In genomic region chr3:52789746-52790040, GRCh38 we compare ENCODE assay signal across 28 cellular contexts. TPM values are rescaled to one million over a fixed set of nuclear protein-coding genes. Genes with fewer than 3 reads are reported as not detected.
A peak's percentile ranks its signal among the peaks of the same experiment; 100 is the strongest.
DNase-seq lines count a peak whose midpoint lies in the region; ATAC-seq and TF ChIP-seq lines count a peak whose summit lies in the region.
"Had no signal": no experiment of that assay in that cellular context is flagged by ENCODE, and none has a peak within 500 bp of the region (broad histone marks: within the 10 kb centered on the region; RNA-seq: fewer than 3 reads in every experiment).

No MANE protein-coding gene starts in this region.

- TF ChIP-seq CTCF in right lobe of liver (IDR thresholded peaks at IDR 0.05) (no peak), spleen (IDR thresholded peaks at IDR 0.05 in 8 of 11, conservative IDR thresholded peaks at IDR 0.05 in 3 of 11) (no peak)

- intact Hi-C loops in right lobe of liver (cut with DNase I) (no loop called here), spleen (cut with DNase I; ENCODE audit: low total_unique reads) (no loop called here)

- H3K9ac ChIP-seq in BLaER1 treated with 17β-estradiol and CSF1 and Interleukin-3, amounts not matched to agents 10 nM and 100 nM, result peak overlapping the region in 2 of 11 experiments; percentile 29 to 30; a peak in 2 of 22 replicates
- peak overlapping the region; percentile 78 for H3K9ac ChIP-seq in adipocyte (ENCODE audit: low read length)

- H3K36me3 ChIP-seq in BLaER1 treated with 17β-estradiol and CSF1 and Interleukin-3, amounts not matched to agents 10 nM and 100 nM, result no peaks in the 10 kb centered on the region
- H3K36me3 ChIP-seq in adipocyte (ENCODE audit: control insufficient read depth, insufficient read depth, low read length, severe bottlenecking) (peaks cover 3% of the 10 kb centered on the region), right lobe of liver (peaks cover 0 to 41% (median 17%) of the 10 kb centered on the region in 4 donors), spleen (no peaks in the 10 kb centered on the region)
- H3K36me3 ChIP-seq: SJSA1 had no signal

- no CpG with 5 or more reads among the region's 6 CpGs for WGBS in right lobe of liver (ENCODE audit: insufficient coverage, low coverage, low lambda C conversion rate, missing lambda C conversion rate)
- WGBS in spleen, 5 donors, result 80 to 98% (median 86%) methylated on average over 4 to 6 of the region's 6 CpGs

- no peaks in the 10 kb centered on the region for H4K20me1 ChIP-seq in BLaER1 treated with 17β-estradiol and CSF1 and Interleukin-3, amounts not matched to agents 10 nM and 100 nM

- H3K4me3 ChIP-seq in BLaER1 treated with 17β-estradiol and CSF1 and Interleukin-3, amounts not matched to agents 10 nM and 100 nM, result no peak overlapping the region
- H3K4me3 ChIP-seq in adipocyte (ENCODE audit: low read length) (peak overlapping the region; percentile 73), right lobe of liver (no peak overlapping the region), spleen (no peak overlapping the region)
- H3K4me3 ChIP-seq: A549, K562, PC-9, SJSA1 had no signal

- H3K27ac ChIP-seq in BLaER1 treated with 17β-estradiol and CSF1 and Interleukin-3, amounts not matched to agents 10 nM and 100 nM, result peak overlapping the region in 2 of 11 experiments; percentile 28 to 34; a peak in 3 of 22 replicates
- no peak overlapping the region for H3K27ac ChIP-seq in right lobe of liver
- H3K27ac ChIP-seq in spleen, result no peak overlapping the region
- H3K27ac ChIP-seq: A549, PC-9, SJSA1 had no signal

- peak overlapping the region in 9 of 11 experiments; percentile 1 to 98 (median 88); a peak in 15 of 22 replicates for H3K4me2 ChIP-seq in BLaER1 treated with 17β-estradiol and CSF1 and Interleukin-3, amounts not matched to agents 10 nM and 100 nM
- H3K4me2 ChIP-seq: A549, PC-9 had no signal

- no peaks in the 10 kb centered on the region for H3K9me3 ChIP-seq in BLaER1 treated with 17β-estradiol and CSF1 and Interleukin-3, amounts not matched to agents 10 nM and 100 nM (replicated peaks in 1 of 11)
- H3K9me3 ChIP-seq in adipocyte (ENCODE audit: control insufficient read depth, low read length), result no peaks in the 10 kb centered on the region
- no peaks in the 10 kb centered on the region for H3K9me3 ChIP-seq in right lobe of liver
- H3K9me3 ChIP-seq in spleen, result no peaks in the 10 kb centered on the region
- H3K9me3 ChIP-seq: A549, SJSA1 had no signal

- peaks cover 0 to 4% (median 0%) of the 10 kb centered on the region in 11 experiments; a peak in 2 of 22 replicates for H3K27me3 ChIP-seq in BLaER1 treated with 17β-estradiol and CSF1 and Interleukin-3, amounts not matched to agents 10 nM and 100 nM
- H3K27me3 ChIP-seq in adipocyte (replicated peaks; ENCODE audit: control insufficient read depth, insufficient read depth, low read length) (peaks cover 8% of the 10 kb centered on the region), right lobe of liver (no peaks in the 10 kb centered on the region), spleen (replicated peaks in 1 of 7) (no peaks in the 10 kb centered on the region)
- H3K27me3 ChIP-seq: SJSA1 had no signal

- TF ChIP-seq POLR2A in right lobe of liver (IDR thresholded peaks at IDR 0.05) (no peak), spleen (IDR thresholded peaks at IDR 0.05) (no peak)

- ATAC-seq in right lobe of liver (no peak), HG03442 (IDR thresholded peaks at IDR 0.05; ENCODE audit: unreplicated experiment) (no peak)
- ATAC-seq: A549, K562 had no signal

- DNase-seq in adipocyte (ENCODE audit: low read depth), result no peak
- DNase-seq in right lobe of liver, result peak in 2 of 3 donors; percentile 25 to 49
- peak; percentile 71 for DNase-seq in spleen
- DNase-seq in NCI-H82 treated with DMSO at 0.1 percent for 48 hours (lab: John Stamatoyannopoulos, UW; ENCODE audit: unreplicated experiment), result no peak
- no peak for DNase-seq in NCI-H128 (lab: John Stamatoyannopoulos, UW; ENCODE audit: unreplicated experiment)
- DNase-seq: CD8-positive, alpha-beta memory T cell; DMS 273 treated with DMSO at 0.1 percent for 48 hours; DMS79 treated with DMSO at 0.1 percent for 48 hours; H7; Kasumi-1; NCI-H1092 treated with DMSO at 0.1 percent for 48 hours; NCI-H1436 treated with DMSO at 0.1 percent for 48 hours; NCI-H1930; NCI-H2107; NCI-H446; NCI-H524 treated with DMSO at 0.1 percent for 48 hours; NCI-H82; PC-9; Right ventricle myocardium superior had no signal

- H3K4me1 ChIP-seq in BLaER1 treated with 17β-estradiol and CSF1 and Interleukin-3, amounts not matched to agents 10 nM and 100 nM, result peaks cover 21 to 70% (median 58%) of the 10 kb centered on the region in 10 experiments
- peaks cover 6% of the 10 kb centered on the region for H3K4me1 ChIP-seq in adipocyte (ENCODE audit: control insufficient read depth, insufficient read depth, low read length)
- peaks cover 2 to 87% (median 37%) of the 10 kb centered on the region in 4 donors for H3K4me1 ChIP-seq in right lobe of liver
- H3K4me1 ChIP-seq in spleen, result peaks cover 0 to 9% (median 0%) of the 10 kb centered on the region in 6 donors
- H3K4me1 ChIP-seq: A549, SJSA1 had no signal

RNA-seq across cellular contexts. Expression of gene ITIH3, which starts 4.9 kb away (rescaled TPM):
- total RNA-seq in right lobe of liver (1,000 to 10,000 TPM in 3 of 6 experiments, 100 to 1,000 TPM in 3; 742 to 1,822 (median 982) TPM), spleen (10 to 100 TPM in 6 of 7 donors, 1 to 10 TPM in 1; 8.0 to 53.7 (median 17.6) TPM)
- 10 to 100 TPM; 12.4 to 44.4 (median 15.2) TPM for polyA plus RNA-seq in spleen
- total RNA-seq: CD8-positive, alpha-beta memory T cell; H7; M059J; PC-9; RPMI7951 had no signal
- polyA plus RNA-seq: CD14-positive monocyte; CD8-positive, alpha-beta memory T cell; K562 had no signal

RNA-seq across cellular contexts. Expression of gene ITIH1, which starts 12.3 kb away (rescaled TPM):
- total RNA-seq in right lobe of liver, result 1,000 to 10,000 TPM in 4 of 6 experiments, 100 to 1,000 TPM in 2; 376 to 1,846 (median 1,201) TPM
- 1 to 10 TPM in 4 of 7 donors, under 1 TPM in 3; 0.65 to 4.0 (median 1.5) TPM for total RNA-seq in spleen
- polyA plus RNA-seq in spleen, result 10 to 100 TPM in 1 of 3 donors, 1 to 10 TPM in 2; 4.4 to 11.4 (median 5.9) TPM
- total RNA-seq: CD8-positive, alpha-beta memory T cell; H7; HT1080; M059J; PC-9; Right ventricle myocardium superior; RPMI7951; SJSA1 had no signal
- polyA plus RNA-seq: A549; CD8-positive, alpha-beta memory T cell; K562 had no signal

RNA-seq across cellular contexts. Expression of gene NEK4, which starts 19.0 kb away (rescaled TPM):
- total RNA-seq in right lobe of liver (10 to 100 TPM in 5 of 6 experiments, 1 to 10 TPM in 1; 7.3 to 18.9 (median 14.8) TPM), spleen (10 to 100 TPM; 17.4 to 28.0 (median 26.3) TPM)
- polyA plus RNA-seq in spleen, result 1 to 10 TPM; 3.2 to 5.5 (median 4.9) TPM

RNA-seq across cellular contexts. Expression of gene ITIH4, which starts 40.8 kb away (rescaled TPM):
- total RNA-seq in right lobe of liver (1,000 to 10,000 TPM; 1,573 to 4,137 (median 3,531) TPM), spleen (10 to 100 TPM in 6 of 7 donors, 1 to 10 TPM in 1; 9.9 to 27.4 (median 20.1) TPM)
- 10 to 100 TPM; 10.4 to 54.2 (median 30.3) TPM for polyA plus RNA-seq in spleen
- total RNA-seq: HT1080, SJSA1 had no signal
- polyA plus RNA-seq: CD8-positive, alpha-beta memory T cell had no signal

RNA-seq across cellular contexts. Expression of gene MUSTN1, which starts 45.1 kb away (rescaled TPM):
- total RNA-seq in right lobe of liver (1 to 10 TPM in 3 of 6 experiments, under 1 TPM in 1, not detected in 2; 0.59 to 9.9 (median 5.7) TPM), spleen (1 to 10 TPM in 5 of 7 donors, not detected in 2; 2.5 to 6.8 (median 3.4) TPM)
- polyA plus RNA-seq in spleen, result 10 to 100 TPM; 10.0 to 17.8 (median 16.1) TPM
- total RNA-seq: HT1080, PC-9, SJSA1 had no signal
- polyA plus RNA-seq: A549; CD8-positive, alpha-beta memory T cell had no signal

Comparison
In these comparisons a context has a peak if more than half of its experiments do, and no peak if none do; other contexts are left out.
1. DNase-seq: peak in right lobe of liver (2 of 3) and spleen (single experiment); none in adipocyte (single experiment), NCI-H82 treated with DMSO at 0.1 percent for 48 hours (single experiment) and NCI-H128 (single experiment).
2. RNA of gene ITIH3, which starts 4.9 kb away (total RNA-seq): 742 to 1,822 TPM in right lobe of liver; 8.0 to 53.7 TPM in spleen; every median in the first group is over 10 times any median in the second.
3. RNA of gene ITIH1, which starts 12.3 kb away (total RNA-seq): 376 to 1,846 TPM in right lobe of liver; 0.65 to 4.0 TPM in spleen; every median in the first group is over 10 times any median in the second.